In genomic region chr1:236530959-236531358, GRCh38 we compare ENCODE assay signal across 12 cellular contexts.
"Had no signal": no experiment of that assay in that cellular context is flagged by ENCODE, and none has a peak within 500 bp of the region (broad histone marks: within the 10 kb centered on the region; RNA-seq: fewer than 3 reads in every experiment).

No MANE protein-coding gene starts in this region.

- H3K4me1 ChIP-seq: uterus had no signal

- H3K9me3 Mint-ChIP-seq: activated CD8-positive, alpha-beta T cell treated with anti-CD3 and anti-CD28 coated beads for 36 hours; activated T-cell treated with anti-CD3 and anti-CD28 coated beads, Interleukin-2, amount 50 U/mL, for 72 hours had no signal

- H3K27me3 ChIP-seq: pancreas, uterus had no signal

- ATAC-seq: activated CD8-positive, alpha-beta T cell treated with anti-CD3 and anti-CD28 coated beads for 36 hours had no signal

- H3K27me3 Mint-ChIP-seq: activated CD4-positive, alpha-beta T cell treated with anti-CD3 and anti-CD28 coated beads for 36 hours; activated CD8-positive, alpha-beta T cell treated with anti-CD3 and anti-CD28 coated beads for 36 hours had no signal

- DNase-seq: activated CD8-positive, alpha-beta memory T cell treated with anti-CD3 and anti-CD28 coated beads, Interleukin-2, amount 50 U/mL, for 4 hours; activated CD8-positive, alpha-beta T cell treated with anti-CD3 and anti-CD28 coated beads for 36 hours; activated naive CD4-positive, alpha-beta T cell; activated T-cell treated with anti-CD3 and anti-CD28 coated beads, Interleukin-2, amount 50 U/mL, for 72 hours; effector CD8-positive, alpha-beta T cell; left ventricle myocardium superior; mesendoderm; stimulated activated CD4-positive, alpha-beta T cell treated with anti-CD3 and anti-CD28 coated beads, Interleukin-4, amount 100 ng/mL, for 24 hours; uterus had no signal

- H3K4me3 Mint-ChIP-seq: activated CD4-positive, alpha-beta T cell treated with anti-CD3 and anti-CD28 coated beads for 36 hours; activated CD8-positive, alpha-beta T cell treated with anti-CD3 and anti-CD28 coated beads for 36 hours had no signal

- H3K4me3 ChIP-seq: coronary artery, pancreas, uterus had no signal

- H3K27ac ChIP-seq: coronary artery, pancreas, uterus had no signal

- H3K9me3 ChIP-seq: pancreas, uterus had no signal

- H3K36me3 ChIP-seq: uterus had no signal
